ENCODE assay signal across 19 cellular contexts in the genomic region with DNA sequence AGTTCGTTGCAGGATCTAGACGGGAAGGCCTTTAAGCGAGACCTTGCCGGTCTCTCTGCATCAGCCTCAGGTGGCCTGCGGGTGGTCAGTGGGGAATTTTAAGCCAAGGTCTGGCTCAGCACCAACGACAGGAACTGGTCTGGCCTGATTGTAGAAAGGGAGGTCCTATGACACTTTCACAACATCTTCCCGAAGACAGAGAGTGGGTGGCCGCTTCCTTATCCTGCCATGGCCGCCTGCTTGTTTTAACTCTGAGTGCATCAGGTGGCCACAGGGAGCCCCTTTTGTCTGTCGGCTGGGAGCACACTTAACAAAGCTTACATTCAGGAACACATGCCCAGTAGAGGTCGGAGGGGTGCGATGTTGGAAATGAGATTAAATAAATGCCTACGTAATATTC.
DNase-seq lines count a peak whose midpoint lies in the region; ATAC-seq and TF ChIP-seq lines count a peak whose summit lies in the region.
"Had no signal": no experiment of that assay in that cellular context is flagged by ENCODE, and none has a peak within 500 bp of the region (broad histone marks: within the 10 kb centered on the region; RNA-seq: fewer than 3 reads in every experiment).

No MANE protein-coding gene starts in this region.

- ATAC-seq in GM23338 (peak; percentile 16; the same call in 2 of the 3 replicates), upper lobe of right lung (peak; percentile 40), left ventricle myocardium superior (no peak), GM18870 (IDR thresholded peaks at IDR 0.05; ENCODE audit: unreplicated experiment) (no peak), GM21423 (IDR thresholded peaks at IDR 0.05; ENCODE audit: unreplicated experiment) (no peak)

- no peaks in the 10 kb centered on the region for H3K9me2 ChIP-seq in GM23338 (ENCODE audit: insufficient read depth)

- no peaks in the 10 kb centered on the region for H4K20me1 ChIP-seq in GM23338 (replicated peaks; ENCODE audit: insufficient read depth)
- H4K20me1 ChIP-seq in neural progenitor cell (ENCODE audit: low read depth): no peaks in the 10 kb centered on the region
- H4K20me1 ChIP-seq: BLaER1 treated with 17β-estradiol and CSF1 and Interleukin-3, amounts not matched to agents 10 nM and 100 nM had no signal

- H3K9me3 ChIP-seq in neural progenitor cell (ENCODE audit: low read depth) (no peaks in the 10 kb centered on the region), upper lobe of right lung (no peaks in the 10 kb centered on the region)
- H3K9me3 ChIP-seq: BLaER1 treated with 17β-estradiol and CSF1 and Interleukin-3, amounts not matched to agents 10 nM and 100 nM had no signal

- intact Hi-C loops in upper lobe of right lung (cut with DNase I) (no loop called here), left ventricle myocardium superior (cut with micrococcal nuclease) (no loop called here)

- H3K27me3 Mint-ChIP-seq in GM23338 (ENCODE audit: insufficient read depth, low read depth, poor library complexity) (peaks cover 18% of the 10 kb centered on the region), glutamatergic neuron (ENCODE audit: unreplicated experiment) (peaks cover 2% of the 10 kb centered on the region), neural progenitor cell (ENCODE audit: insufficient read depth, low read depth) (peaks cover 26% of the 10 kb centered on the region), immature natural killer cell (ENCODE audit: low read depth in 3 of 3) (peaks cover 0 to 2% (median 0%) of the 10 kb centered on the region in 3 donors)
- H3K27me3 Mint-ChIP-seq: CD4-positive, CD25-positive, alpha-beta regulatory T cell had no signal

- H3K4me3 ChIP-seq in GM23338 (no peak overlapping the region), neural progenitor cell (no peak overlapping the region), upper lobe of right lung (no peak overlapping the region)
- H3K4me3 ChIP-seq: BLaER1 treated with 17β-estradiol and CSF1 and Interleukin-3, amounts not matched to agents 10 nM and 100 nM had no signal

- H3K4me3 Mint-ChIP-seq in GM23338: no peak overlapping the region
- H3K4me3 Mint-ChIP-seq in glutamatergic neuron (ENCODE audit: unreplicated experiment): no peak overlapping the region
- H3K4me3 Mint-ChIP-seq in neural progenitor cell: no peak overlapping the region
- no peak overlapping the region for H3K4me3 Mint-ChIP-seq in immature natural killer cell
- H3K4me3 Mint-ChIP-seq: B cell; CD4-positive, alpha-beta memory T cell; CD8-positive, alpha-beta memory T cell had no signal

- TF ChIP-seq CTCF in GM23338 (conservative IDR thresholded peaks at IDR 0.05; ENCODE audit: low read depth in 2 of 2): no peak
- no peak for TF ChIP-seq CTCF in glutamatergic neuron (IDR thresholded peaks at IDR 0.05; ENCODE audit: partially characterized antibody, unreplicated experiment)
- no peak for TF ChIP-seq CTCF in neural progenitor cell (IDR thresholded peaks at IDR 0.05)
- TF ChIP-seq CTCF in upper lobe of right lung (IDR thresholded peaks at IDR 0.05): no peak

- H3K27ac ChIP-seq in GM23338 (ENCODE audit: low read depth): no peak overlapping the region
- no peak overlapping the region for H3K27ac ChIP-seq in neural progenitor cell
- no peak overlapping the region for H3K27ac ChIP-seq in upper lobe of right lung
- H3K27ac ChIP-seq: BLaER1 treated with 17β-estradiol and CSF1 and Interleukin-3, amounts not matched to agents 10 nM and 100 nM; C4-2B had no signal

- H3K4me2 ChIP-seq in GM23338 (no peak overlapping the region), neural progenitor cell (no peak overlapping the region)
- H3K4me2 ChIP-seq: BLaER1 treated with 17β-estradiol and CSF1 and Interleukin-3, amounts not matched to agents 10 nM and 100 nM had no signal

- H3K27ac Mint-ChIP-seq in GM23338: no peak overlapping the region
- peak overlapping the region; percentile 33 for H3K27ac Mint-ChIP-seq in glutamatergic neuron (ENCODE audit: unreplicated experiment)
- H3K27ac Mint-ChIP-seq in neural progenitor cell: peak overlapping the region; percentile 26
- no peak overlapping the region for H3K27ac Mint-ChIP-seq in immature natural killer cell
- H3K27ac Mint-ChIP-seq: B cell; CD4-positive, alpha-beta memory T cell; CD8-positive, alpha-beta memory T cell had no signal

- H2AFZ ChIP-seq in GM23338: no peak overlapping the region
- no peak overlapping the region for H2AFZ ChIP-seq in neural progenitor cell (replicated peaks)

- H3K9ac ChIP-seq in neural progenitor cell: no peak overlapping the region
- H3K9ac ChIP-seq: BLaER1 treated with 17β-estradiol and CSF1 and Interleukin-3, amounts not matched to agents 10 nM and 100 nM had no signal

- H3K36me3 Mint-ChIP-seq in GM23338 (ENCODE audit: low read depth) (no peaks in the 10 kb centered on the region), glutamatergic neuron (ENCODE audit: unreplicated experiment) (no peaks in the 10 kb centered on the region), neural progenitor cell (no peaks in the 10 kb centered on the region), immature natural killer cell (no peaks in the 10 kb centered on the region)
- H3K36me3 Mint-ChIP-seq: CD4-positive, alpha-beta memory T cell; CD4-positive, CD25-positive, alpha-beta regulatory T cell; CD8-positive, alpha-beta memory T cell had no signal

- peaks cover 4% of the 10 kb centered on the region; the same call in 1 of the 2 replicates for H3K4me1 ChIP-seq in GM23338 (ENCODE audit: insufficient read depth)
- peaks cover 20% of the 10 kb centered on the region for H3K4me1 ChIP-seq in neural progenitor cell
- H3K4me1 ChIP-seq in upper lobe of right lung: no peaks in the 10 kb centered on the region

- H3K27me3 ChIP-seq in GM23338 (ENCODE audit: insufficient read depth) (no peaks in the 10 kb centered on the region), neural progenitor cell (no peaks in the 10 kb centered on the region), upper lobe of right lung (peaks cover 7% of the 10 kb centered on the region)
- H3K27me3 ChIP-seq: BLaER1 treated with 17β-estradiol and CSF1 and Interleukin-3, amounts not matched to agents 10 nM and 100 nM had no signal

- H3K9me3 Mint-ChIP-seq in GM23338: no peaks in the 10 kb centered on the region
- peaks cover 7% of the 10 kb centered on the region for H3K9me3 Mint-ChIP-seq in glutamatergic neuron (ENCODE audit: unreplicated experiment)
- peaks cover 2% of the 10 kb centered on the region for H3K9me3 Mint-ChIP-seq in neural progenitor cell
- H3K9me3 Mint-ChIP-seq in immature natural killer cell: peaks cover 0 to 1% (median 0%) of the 10 kb centered on the region in 6 donors
- H3K9me3 Mint-ChIP-seq: CD4-positive, alpha-beta memory T cell; CD4-positive, CD25-positive, alpha-beta regulatory T cell had no signal

- no peaks in the 10 kb centered on the region for H3F3A ChIP-seq in GM23338 (replicated peaks; ENCODE audit: low read depth)
- no peaks in the 10 kb centered on the region for H3F3A ChIP-seq in neural progenitor cell (ENCODE audit: low read depth)

- DNase-seq in GM23338 (ENCODE audit: low spot score): no peak
- DNase-seq in glutamatergic neuron: no peak
- peak; percentile 38 for DNase-seq in neural progenitor cell (ENCODE audit: low spot score)
- no peak for DNase-seq in upper lobe of right lung
- DNase-seq in immature natural killer cell: no peak
- DNase-seq in left ventricle myocardium superior: no peak
- DNase-seq: 8988T; AML-193; CD4-positive, alpha-beta memory T cell; CD4-positive, CD25-positive, alpha-beta regulatory T cell; CD8-positive, alpha-beta memory T cell; COR-L47; DMS79 treated with DMSO at 0.1 percent for 48 hours; GF-D8 had no signal

- no peaks in the 10 kb centered on the region for H3K79me2 ChIP-seq in GM23338 (replicated peaks; ENCODE audit: insufficient read depth)
- H3K79me2 ChIP-seq in neural progenitor cell (ENCODE audit: low read depth): no peaks in the 10 kb centered on the region

- peaks cover 28% of the 10 kb centered on the region for H3K4me1 Mint-ChIP-seq in GM23338
- peaks cover 15% of the 10 kb centered on the region for H3K4me1 Mint-ChIP-seq in glutamatergic neuron (ENCODE audit: low read depth, unreplicated experiment)
- peaks cover 39% of the 10 kb centered on the region for H3K4me1 Mint-ChIP-seq in neural progenitor cell
- peaks cover 2 to 5% of the 10 kb centered on the region in 2 donors for H3K4me1 Mint-ChIP-seq in immature natural killer cell
- H3K4me1 Mint-ChIP-seq: B cell had no signal

- H3K36me3 ChIP-seq in GM23338 (ENCODE audit: insufficient read depth) (no peaks in the 10 kb centered on the region), neural progenitor cell (no peaks in the 10 kb centered on the region), upper lobe of right lung (no peaks in the 10 kb centered on the region)
- H3K36me3 ChIP-seq: BLaER1 treated with 17β-estradiol and CSF1 and Interleukin-3, amounts not matched to agents 10 nM and 100 nM had no signal

TF ChIP-seq in GM23338, 12 proteins besides CTCF, POLR2A, EP300 and RAD21 (continues in another document):
- TF ChIP-seq, protein P1, sequence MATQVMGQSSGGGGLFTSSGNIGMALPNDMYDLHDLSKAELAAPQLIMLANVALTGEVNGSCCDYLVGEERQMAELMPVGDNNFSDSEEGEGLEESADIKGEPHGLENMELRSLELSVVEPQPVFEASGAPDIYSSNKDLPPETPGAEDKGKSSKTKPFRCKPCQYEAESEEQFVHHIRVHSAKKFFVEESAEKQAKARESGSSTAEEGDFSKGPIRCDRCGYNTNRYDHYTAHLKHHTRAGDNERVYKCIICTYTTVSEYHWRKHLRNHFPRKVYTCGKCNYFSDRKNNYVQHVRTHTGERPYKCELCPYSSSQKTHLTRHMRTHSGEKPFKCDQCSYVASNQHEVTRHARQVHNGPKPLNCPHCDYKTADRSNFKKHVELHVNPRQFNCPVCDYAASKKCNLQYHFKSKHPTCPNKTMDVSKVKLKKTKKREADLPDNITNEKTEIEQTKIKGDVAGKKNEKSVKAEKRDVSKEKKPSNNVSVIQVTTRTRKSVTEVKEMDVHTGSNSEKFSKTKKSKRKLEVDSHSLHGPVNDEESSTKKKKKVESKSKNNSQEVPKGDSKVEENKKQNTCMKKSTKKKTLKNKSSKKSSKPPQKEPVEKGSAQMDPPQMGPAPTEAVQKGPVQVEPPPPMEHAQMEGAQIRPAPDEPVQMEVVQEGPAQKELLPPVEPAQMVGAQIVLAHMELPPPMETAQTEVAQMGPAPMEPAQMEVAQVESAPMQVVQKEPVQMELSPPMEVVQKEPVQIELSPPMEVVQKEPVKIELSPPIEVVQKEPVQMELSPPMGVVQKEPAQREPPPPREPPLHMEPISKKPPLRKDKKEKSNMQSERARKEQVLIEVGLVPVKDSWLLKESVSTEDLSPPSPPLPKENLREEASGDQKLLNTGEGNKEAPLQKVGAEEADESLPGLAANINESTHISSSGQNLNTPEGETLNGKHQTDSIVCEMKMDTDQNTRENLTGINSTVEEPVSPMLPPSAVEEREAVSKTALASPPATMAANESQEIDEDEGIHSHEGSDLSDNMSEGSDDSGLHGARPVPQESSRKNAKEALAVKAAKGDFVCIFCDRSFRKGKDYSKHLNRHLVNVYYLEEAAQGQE (IDR thresholded peaks at IDR 0.05; ENCODE audit: unreplicated experiment): no peak

Comparison
In these comparisons a context has a peak if more than half of its experiments do, and no peak if none do; other contexts are left out.
1. ATAC-seq: peak in GM23338 (single experiment) and upper lobe of right lung (single experiment); none in left ventricle myocardium superior (single experiment), GM18870 (single experiment) and GM21423 (single experiment).
2. H3K27ac Mint-ChIP-seq: peak in glutamatergic neuron (single experiment) and neural progenitor cell (single experiment); none in GM23338 (single experiment) and immature natural killer cell (0 of 6).